21 cellular contexts compared by ENCODE assay signal in genomic region chr7:116021237-116021636, GRCh38. TPM values are rescaled to one million over a fixed set of nuclear protein-coding genes. Genes with fewer than 3 reads are reported as not detected.
DNase-seq lines count a peak whose midpoint lies in the region; ATAC-seq and TF ChIP-seq lines count a peak whose summit lies in the region.
"Had no signal": no experiment of that assay in that cellular context is flagged by ENCODE, and none has a peak within 500 bp of the region (broad histone marks: within the 10 kb centered on the region; RNA-seq: fewer than 3 reads in every experiment).

No MANE protein-coding gene starts in this region.

- no peaks in the 10 kb centered on the region for H3K9me3 Mint-ChIP-seq in HFFc6
- H3K9me3 Mint-ChIP-seq: CD8-positive, alpha-beta T cell; naive B cell had no signal

- peaks cover 9% of the 10 kb centered on the region; the same call in 1 of the 2 replicates for H3K4me1 Mint-ChIP-seq in HFFc6 (ENCODE audit: low read depth)
- H3K4me1 Mint-ChIP-seq: naive B cell had no signal

- no peaks in the 10 kb centered on the region for H3K27me3 Mint-ChIP-seq in HFFc6 (ENCODE audit: insufficient read depth)
- H3K27me3 Mint-ChIP-seq: naive B cell had no signal

- no peaks in the 10 kb centered on the region for H3K36me3 Mint-ChIP-seq in HFFc6 (ENCODE audit: low read depth)
- H3K36me3 Mint-ChIP-seq: CD8-positive, alpha-beta T cell; naive B cell had no signal

- ATAC-seq in GM21360 (IDR thresholded peaks at IDR 0.05; ENCODE audit: unreplicated experiment) (peak; percentile 77), HG02852 (IDR thresholded peaks at IDR 0.05; ENCODE audit: unreplicated experiment) (peak; percentile 66), HG03439 (IDR thresholded peaks at IDR 0.05; ENCODE audit: unreplicated experiment) (peak; percentile 76)
- ATAC-seq: CD8-positive, alpha-beta T cell; esophagus mucosa had no signal

- DNase-seq in GM10266 (ENCODE audit: extremely low spot score) (peak; percentile 6), HFFc6 (no peak), islet precursor cell (no peak), head of caudate nucleus (no peak)
- DNase-seq in activated effector memory CD4-positive, alpha-beta T cell treated with Interleukin-2 at 50 U/mL for 16 hours = no peak
- DNase-seq: activated CD4-positive, alpha-beta T cell treated with anti-CD3 and anti-CD28 coated beads for 4 hours; activated T-cell treated with anti-CD3 and anti-CD28 coated beads, Interleukin-2, amount 50 U/mL, for 48 hours; amygdala; CD8-positive, alpha-beta T cell; colonic mucosa; GDM1; naive B cell; NCI-H1092 treated with DMSO at 0.1 percent for 48 hours; Peyer's patch; T-helper 1 cell; tibial artery had no signal

- intact Hi-C loops in head of caudate nucleus (cut with DNase I) = no loop called here

- no peak overlapping the region for H3K27ac Mint-ChIP-seq in HFFc6
- H3K27ac Mint-ChIP-seq: CD8-positive, alpha-beta T cell; naive B cell had no signal

- no peak overlapping the region for H3K4me3 Mint-ChIP-seq in HFFc6
- H3K4me3 Mint-ChIP-seq: CD8-positive, alpha-beta T cell; naive B cell had no signal

- TF ChIP-seq CTCF in GM10266 (IDR thresholded peaks at IDR 0.05; ENCODE audit: control insufficient read depth, insufficient read depth, low read depth, missing control alignments) (no peak), HFFc6 (IDR thresholded peaks at IDR 0.05) (no peak)

RNA-seq across cellular contexts. Expression of gene TFEC, which starts 9.3 kb away (rescaled TPM):
- under 1 TPM in 4 of 6 experiments, not detected in 2; 0.11 to 0.23 (median 0.17) TPM for total RNA-seq in HFFc6 (2021; fragmentation: NEBNext Ultra II Directional; extraction: Animal tissue kit (Norgen Biotek cat#: 25700))
- total RNA-seq: CD8-positive, alpha-beta T cell; NCI-H460 had no signal
